In the genomic region with DNA sequence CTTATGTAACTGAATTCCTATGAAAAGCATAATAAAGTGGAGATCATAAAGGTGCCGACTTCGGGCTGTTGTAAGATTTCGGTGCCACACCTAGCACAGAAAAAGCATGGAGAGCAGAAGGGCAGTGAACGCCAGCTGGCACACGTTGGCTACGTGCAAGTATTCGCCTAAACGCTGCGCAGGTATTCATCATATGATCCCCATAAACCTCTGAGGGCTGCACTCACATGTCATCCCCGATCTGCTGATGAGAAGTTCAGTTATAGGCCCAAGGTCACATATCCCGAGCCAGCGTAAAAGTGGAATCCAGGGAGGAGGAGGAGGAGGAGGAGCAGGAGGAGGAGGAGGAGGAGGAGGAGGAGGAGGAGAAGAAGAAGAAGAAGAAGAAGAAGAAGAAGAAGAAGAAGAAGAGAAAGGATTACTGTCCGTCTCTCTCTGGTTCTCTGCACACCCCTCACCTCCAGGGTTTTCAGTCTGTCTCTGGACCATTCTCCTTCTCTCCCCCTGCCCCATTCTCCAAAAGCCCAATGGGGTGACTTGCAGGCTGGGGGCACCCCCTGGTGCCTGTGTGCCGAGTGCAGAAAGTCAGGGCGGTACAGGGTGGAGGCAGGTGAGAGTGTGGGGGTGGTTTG, we compare ENCODE assay signal across 1 cellular context.
TF ChIP-seq lines count a peak whose summit lies in the region.

No MANE protein-coding gene starts in this region.

TF ChIP-seq in HEK293, 187 proteins besides CTCF, POLR2A, EP300 and RAD21 (continued from another document):
- TF ChIP-seq, protein P1, sequence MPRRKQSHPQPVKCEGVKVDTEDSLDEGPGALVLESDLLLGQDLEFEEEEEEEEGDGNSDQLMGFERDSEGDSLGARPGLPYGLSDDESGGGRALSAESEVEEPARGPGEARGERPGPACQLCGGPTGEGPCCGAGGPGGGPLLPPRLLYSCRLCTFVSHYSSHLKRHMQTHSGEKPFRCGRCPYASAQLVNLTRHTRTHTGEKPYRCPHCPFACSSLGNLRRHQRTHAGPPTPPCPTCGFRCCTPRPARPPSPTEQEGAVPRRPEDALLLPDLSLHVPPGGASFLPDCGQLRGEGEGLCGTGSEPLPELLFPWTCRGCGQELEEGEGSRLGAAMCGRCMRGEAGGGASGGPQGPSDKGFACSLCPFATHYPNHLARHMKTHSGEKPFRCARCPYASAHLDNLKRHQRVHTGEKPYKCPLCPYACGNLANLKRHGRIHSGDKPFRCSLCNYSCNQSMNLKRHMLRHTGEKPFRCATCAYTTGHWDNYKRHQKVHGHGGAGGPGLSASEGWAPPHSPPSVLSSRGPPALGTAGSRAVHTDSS (tag by site-specific recombination; IDR thresholded peaks at IDR 0.05): peak; percentile 74
